Comparison of ENCODE assay signal across 1 cellular context in the genomic region with DNA sequence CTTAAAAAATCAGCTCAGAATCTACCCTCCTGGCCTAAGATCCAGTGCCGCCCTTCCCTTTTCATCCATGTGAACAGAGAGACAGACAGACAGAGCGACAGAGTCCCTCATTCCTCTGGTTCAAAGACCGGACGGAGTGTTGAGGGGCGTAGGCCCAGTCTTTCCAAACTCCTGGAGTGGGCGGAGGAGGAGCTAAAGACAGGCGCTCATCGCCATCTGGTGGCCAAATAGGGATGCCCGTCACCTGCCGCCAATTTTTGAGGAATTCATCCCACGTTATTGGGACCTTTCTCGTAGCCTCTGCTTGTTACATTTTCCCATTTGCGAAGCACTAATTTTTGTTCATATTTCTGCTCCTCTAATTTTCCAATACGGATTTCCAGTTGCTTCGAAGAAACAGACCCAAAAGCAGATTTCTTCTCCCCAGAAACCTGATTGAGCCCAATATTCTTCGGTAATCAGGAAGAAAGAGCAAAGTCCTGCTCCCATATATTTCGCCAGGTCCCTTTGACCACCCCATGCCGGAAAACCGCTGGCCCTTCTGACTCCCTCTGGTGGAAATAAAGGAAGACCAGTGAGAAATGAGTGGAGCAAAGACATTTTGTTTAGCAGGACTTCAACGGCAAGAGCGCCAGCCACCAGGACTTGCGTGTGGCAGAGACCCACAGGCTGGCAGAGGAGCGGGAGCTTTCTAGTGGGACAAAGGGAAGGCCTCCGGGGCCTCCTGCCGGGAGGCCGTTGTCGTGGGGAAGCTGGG.
TF ChIP-seq lines count a peak whose summit lies in the region.

No MANE protein-coding gene starts in this region.

TF ChIP-seq in GM12878, 131 proteins besides CTCF, POLR2A, EP300 and RAD21 (continued from another document):
- TF ChIP-seq PKNOX1 (IDR thresholded peaks at IDR 0.05) (peak; percentile 37), IRF4 (IDR thresholded peaks at IDR 0.05; ENCODE audit: low read depth, low read length) (0 out of 2 replicates have a peak, but pooled peaks have one; percentile 24), TCF12 (IDR thresholded peaks at IDR 0.05; ENCODE audit: low read depth, low read length) (peak; percentile 61; the same call in 1 of the 2 replicates), SMARCA5 (IDR thresholded peaks at IDR 0.05) (peak; percentile 83), FOXK2 (IDR thresholded peaks at IDR 0.05) (no peak), EGR1 (IDR thresholded peaks at IDR 0.05; ENCODE audit: borderline replicate concordance in 1 of 2, low read depth in 2 of 2, low read length in 2 of 2) (peak in 1 of 2 experiments; percentile 94; a peak in 2 of 3 replicates), TCF3 (IDR thresholded peaks at IDR 0.05; ENCODE audit: borderline replicate concordance, insufficient read depth, low read depth, low read length) (0 out of 2 replicates have a peak, but pooled peaks have one; percentile 20), CEBPB (IDR thresholded peaks at IDR 0.05; ENCODE audit: borderline replicate concordance in 1 of 2, low read depth in 2 of 2, low read length in 2 of 2) (no peak)
